1 cellular context compared by ENCODE assay signal in the genomic region with DNA sequence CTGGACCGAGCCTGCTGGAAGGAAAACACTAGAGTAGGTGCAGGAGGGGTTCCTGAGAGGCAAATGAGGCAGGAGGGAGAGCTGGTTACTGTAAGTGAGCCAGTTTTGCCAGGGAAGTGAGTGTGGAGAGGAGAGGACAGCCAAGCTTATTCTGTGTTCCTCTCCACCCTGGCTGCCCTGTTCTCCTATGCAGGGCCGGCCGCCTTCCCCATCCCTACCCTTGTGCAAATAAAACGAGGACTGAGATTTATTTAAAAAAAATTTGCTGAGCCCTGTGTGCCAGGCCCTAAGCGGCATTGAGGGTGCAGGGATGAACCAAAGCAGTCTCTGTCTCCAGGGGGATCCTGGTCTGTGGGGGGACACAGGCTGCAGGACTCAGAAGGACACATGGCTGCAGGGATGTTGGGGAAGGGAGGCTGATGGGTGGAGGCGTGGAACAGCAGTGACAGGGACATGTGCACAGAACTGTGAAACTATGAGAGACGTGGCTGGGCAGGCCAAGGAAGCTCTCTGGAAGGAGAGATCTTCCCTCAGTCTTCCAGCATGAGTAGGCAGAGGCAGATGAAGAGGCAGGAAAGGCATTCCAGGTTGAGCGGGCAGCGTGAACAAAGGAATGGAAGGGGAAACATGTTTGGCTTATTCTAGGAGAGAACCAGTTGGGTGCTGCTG.
A peak's percentile ranks its signal among the peaks of the same experiment; 100 is the strongest.
TF ChIP-seq lines count a peak whose summit lies in the region.

No MANE protein-coding gene starts in this region.

TF ChIP-seq in HEK293, 187 proteins besides CTCF, POLR2A, EP300 and RAD21 (continued from another document):
- TF ChIP-seq SP2 (tag by site-specific recombination; IDR thresholded peaks at IDR 0.05) (no peak), EGR2 (tag by site-specific recombination; IDR thresholded peaks at IDR 0.05; ENCODE audit: low read depth) (0 out of 2 replicates have a peak, but pooled peaks have one; percentile 12), ZNF324 (tag by site-specific recombination; IDR thresholded peaks at IDR 0.05) (no peak), TRIM28 (IDR thresholded peaks at IDR 0.05; ENCODE audit: borderline replicate concordance, low read length) (no peak), ZFHX2 (tag by site-specific recombination; conservative IDR thresholded peaks at IDR 0.05) (0 out of 2 replicates have a peak, but pooled peaks have one; percentile 6)
